Comparison of ENCODE assay signal across 14 cellular contexts in genomic region chr2:190607014-190607597, GRCh38. TPM values are rescaled to one million over a fixed set of nuclear protein-coding genes. Genes with fewer than 3 reads are reported as not detected.
DNase-seq lines count a peak whose midpoint lies in the region; ATAC-seq and TF ChIP-seq lines count a peak whose summit lies in the region.
"Had no signal": no experiment of that assay in that cellular context is flagged by ENCODE, and none has a peak within 500 bp of the region (broad histone marks: within the 10 kb centered on the region; RNA-seq: fewer than 3 reads in every experiment).

No MANE protein-coding gene starts in this region.

- H3K79me2 ChIP-seq in smooth muscle cell (ENCODE audit: low read depth): no peaks in the 10 kb centered on the region

- H3K27me3 ChIP-seq in right atrium auricular region (no peaks in the 10 kb centered on the region), Panc1 (ENCODE audit: control insufficient read depth, insufficient read depth, low read length) (no peaks in the 10 kb centered on the region), smooth muscle cell (ENCODE audit: low read depth) (no peaks in the 10 kb centered on the region)
- H3K27me3 ChIP-seq: colonic mucosa, gastroesophageal sphincter had no signal

- in situ Hi-C loops in Panc1 (cut with HindIII; ENCODE audit: low pct_unique_long_range_greater_than_20kb, low sequenced_read_pairs): no loop called here

- no peaks in the 10 kb centered on the region for H4K20me1 ChIP-seq in smooth muscle cell (ENCODE audit: low read depth)

- no TSS peak for BruUV-seq in Panc1 (replicated peaks; lab: Mats Ljungman, UMichigan)

- peaks cover 0 to 11% of the 10 kb centered on the region in 2 donors for H3K4me1 ChIP-seq in right atrium auricular region
- peaks cover 19% of the 10 kb centered on the region for H3K4me1 ChIP-seq in Panc1 (ENCODE audit: control insufficient read depth, insufficient read depth, low read length)
- H3K4me1 ChIP-seq in smooth muscle cell (ENCODE audit: low read depth): peaks cover 3% of the 10 kb centered on the region
- H3K4me1 ChIP-seq: colonic mucosa had no signal

- H2AFZ ChIP-seq in smooth muscle cell (ENCODE audit: low read depth): no peak overlapping the region

- no peak overlapping the region for H3K27ac ChIP-seq in right atrium auricular region
- peak overlapping the region; percentile 73 for H3K27ac ChIP-seq in Panc1 (ENCODE audit: low read length)
- no peak overlapping the region for H3K27ac ChIP-seq in smooth muscle cell (ENCODE audit: low read depth)
- H3K27ac ChIP-seq: colonic mucosa had no signal

- TF ChIP-seq CTCF in right atrium auricular region (IDR thresholded peaks at IDR 0.05) (no peak), Panc1 (IDR thresholded peaks at IDR 0.05) (no peak), fibroblast of villous mesenchyme (IDR thresholded peaks at IDR 0.05; ENCODE audit: insufficient read depth, low read depth, low read length) (no peak), smooth muscle cell (IDR thresholded peaks at IDR 0.05; ENCODE audit: borderline replicate concordance, insufficient read depth, poor library complexity, severe bottlenecking) (no peak)

- CTCF ChIA-PET in Panc1 (lab: Charles Lee): no interaction called here

- POLR2A ChIA-PET in Panc1 (lab: Charles Lee): no interaction called here

- DNase-seq in Right ventricle myocardium inferior (ENCODE audit: missing footprints) (no peak), right atrium auricular region (ENCODE audit: low spot score) (no peak), Panc1 (ENCODE audit: low read depth, low spot score) (no peak), fibroblast of villous mesenchyme (ENCODE audit: low read depth) (peak; percentile 62), smooth muscle cell (lab: John Stamatoyannopoulos, UW; ENCODE audit: unreplicated experiment) (no peak), islet precursor cell (no peak), NCI-H1105 treated with DMSO at 0.1 percent for 48 hours (lab: John Stamatoyannopoulos, UW) (no peak)
- DNase-seq: activated CD4-positive, CD25-positive, alpha-beta regulatory T cell treated with anti-CD3 and anti-CD28 coated beads, Interleukin-2, amount 50 U/mL, for 72 hours; activated effector memory CD4-positive, alpha-beta T cell treated with anti-CD3 and anti-CD28 coated beads, Interleukin-2, amount 50 U/mL, for 16 hours; colonic mucosa; NCI-H510A had no signal

- H3K4me3 ChIP-seq in right atrium auricular region: no peak overlapping the region
- peak overlapping the region in 1 of 2 experiments; percentile 37; a peak in 2 of 4 replicates for H3K4me3 ChIP-seq in Panc1 (ENCODE audit: low read depth in 2 of 2, low read length in 2 of 2)
- no peak overlapping the region for H3K4me3 ChIP-seq in fibroblast of villous mesenchyme (ENCODE audit: low read depth, low read length)
- H3K4me3 ChIP-seq in smooth muscle cell: no peak overlapping the region
- H3K4me3 ChIP-seq: colonic mucosa, gastroesophageal sphincter had no signal

- no peak overlapping the region for H3K9ac ChIP-seq in smooth muscle cell (ENCODE audit: low read depth)

- no peaks in the 10 kb centered on the region for H3K9me3 ChIP-seq in right atrium auricular region
- no peaks in the 10 kb centered on the region for H3K9me3 ChIP-seq in Panc1 (ENCODE audit: control insufficient read depth, insufficient read depth, low read depth, low read length)
- no peaks in the 10 kb centered on the region for H3K9me3 ChIP-seq in smooth muscle cell (replicated peaks; ENCODE audit: low read depth)
- H3K9me3 ChIP-seq: colonic mucosa, gastroesophageal sphincter had no signal

- H3K4me2 ChIP-seq in smooth muscle cell: peak overlapping the region; percentile 31

- no peaks in the 10 kb centered on the region for H3K36me3 ChIP-seq in right atrium auricular region
- H3K36me3 ChIP-seq in Panc1 (ENCODE audit: control insufficient read depth, insufficient read depth, low read length): no peaks in the 10 kb centered on the region
- H3K36me3 ChIP-seq in smooth muscle cell (ENCODE audit: low read depth): no peaks in the 10 kb centered on the region
- H3K36me3 ChIP-seq: colonic mucosa, gastroesophageal sphincter had no signal

- intact Hi-C loops in Right ventricle myocardium inferior (cut with DNase I): no loop called here
- intact Hi-C loops in Panc1 (cut with micrococcal nuclease; ENCODE audit: unreplicated experiment): no loop called here

- ATAC-seq in Right ventricle myocardium inferior (peak; percentile 57), Panc1 (peak; percentile 66), HG03521 (IDR thresholded peaks at IDR 0.05; ENCODE audit: unreplicated experiment) (no peak)
- ATAC-seq: gastroesophageal sphincter, SK-N-SH treated with all-trans-retinoic acid at 6 μM for 48 hours had no signal

- H3F3A ChIP-seq in smooth muscle cell (ENCODE audit: low read depth): no peaks in the 10 kb centered on the region

- WGBS in smooth muscle cell (ENCODE audit: low lambda C conversion rate): 38% methylated on average over 4 of the region's 4 CpGs

RNA-seq across cellular contexts. Expression of gene NAB1, which starts 41.8 kb away (rescaled TPM):
- total RNA-seq in Right ventricle myocardium inferior (27.5 TPM), right atrium auricular region (10 to 100 TPM; 37.0 to 64.4 TPM), Panc1 (2021; ENCODE audit: unreplicated experiment) (40.2 TPM), fibroblast of villous mesenchyme (32.2 and 54.8 TPM in 2 replicates), smooth muscle cell (31.4 and 42.5 TPM in 2 replicates)
- 25.1 TPM for polyA plus RNA-seq in Panc1 (2012; ENCODE audit: insufficient read length)
- 4.4 and 4.5 TPM in 2 replicates for polyA plus RNA-seq in smooth muscle cell
